ENCODE assay signal across 29 cellular contexts in genomic region chr16:29920690-29921371, GRCh38. TPM values are rescaled to one million over a fixed set of nuclear protein-coding genes. Genes with fewer than 3 reads are reported as not detected.
A peak's percentile ranks its signal among the peaks of the same experiment; 100 is the strongest.
DNase-seq lines count a peak whose midpoint lies in the region; ATAC-seq and TF ChIP-seq lines count a peak whose summit lies in the region.
"Had no signal": no experiment of that assay in that cellular context is flagged by ENCODE, and none has a peak within 500 bp of the region (broad histone marks: within the 10 kb centered on the region; RNA-seq: fewer than 3 reads in every experiment).

No MANE protein-coding gene starts in this region.

- DNase-seq in activated CD4-positive, alpha-beta T cell treated with anti-CD3 and anti-CD28 coated beads, Interleukin-2, amount 10 ng/mL, durations not matched to agents 24 days and 14 days: no peak
- DNase-seq in activated CD4-positive, alpha-beta T cell treated with anti-CD3 and anti-CD28 coated beads for 4 hours: no peak
- no peak for DNase-seq in nephron progenitor cell
- DNase-seq in AG20443 (ENCODE audit: low spot score): no peak
- no peak for DNase-seq in left colon
- DNase-seq in NK-92 treated with Interleukin-12 subunit alpha and Interleukin-12 subunit beta, amount 100 ng/mL, for 24 hours (lab: John Stamatoyannopoulos, UW): no peak
- DNase-seq: activated T-cell treated with anti-CD3 and anti-CD28 coated beads for 4 hours; AML-193; CD4-positive, alpha-beta memory T cell; central memory CD4-positive, alpha-beta T cell; endodermal cell; foreskin fibroblast; heart right ventricle; NCI-H1417; NCI-H2029; NCI-H524 treated with DMSO at 0.1 percent for 48 hours; right lobe of liver; stimulated activated CD4-positive, alpha-beta T cell treated with anti-CD3 and anti-CD28 coated beads, Interleukin-12 subunit alpha, Interleukin-12 subunit beta, amount 100 ng/mL, for 4 hours; stimulated activated CD4-positive, alpha-beta T cell treated with anti-CD3 and anti-CD28 coated beads, Interleukin-2, amount 100 ng/mL, for 48 hours; T-helper 2 cell; trophoblast cell had no signal

- TF ChIP-seq CTCF in nephron progenitor cell (IDR thresholded peaks at IDR 0.05): no peak

- peaks cover 44% of the 10 kb centered on the region for H3K36me3 Mint-ChIP-seq in activated CD4-positive, alpha-beta T cell treated with anti-CD3 and anti-CD28 coated beads, Interleukin-2, amount 10 ng/mL, durations not matched to agents 24 days and 14 days (ENCODE audit: low read depth)
- H3K36me3 Mint-ChIP-seq in nephron progenitor cell (ENCODE audit: low read depth): peaks cover 61% of the 10 kb centered on the region

- H3K27ac ChIP-seq in cingulate gyrus (ENCODE audit: low read depth, low read length): peak overlapping the region; percentile 86
- peak overlapping the region; percentile 86 for H3K27ac ChIP-seq in temporal lobe (ENCODE audit: low read depth, low read length)
- H3K27ac ChIP-seq: esophagus muscularis mucosa, heart right ventricle, right lobe of liver had no signal

- intact Hi-C loops in activated CD4-positive, alpha-beta T cell treated with anti-CD3 and anti-CD28 coated beads, Interleukin-2, amount 10 ng/mL, durations not matched to agents 24 days and 14 days (cut with micrococcal nuclease): loop anchor here (10.0 kb wide), 1 partner anchor 116 kb away; the partner anchor contains the start of gene MAZ
- intact Hi-C loops in left colon (cut with DNase I, micrococcal nuclease): loop anchor here (10.0 kb wide), 3 partner anchors 54 to 84 kb away; partner anchors contain the start of genes CDIPT (in 1 of the 2) and TAOK2 (in 1 of the 2)

- peaks cover 24% of the 10 kb centered on the region for H3K4me1 Mint-ChIP-seq in activated CD4-positive, alpha-beta T cell treated with anti-CD3 and anti-CD28 coated beads, Interleukin-2, amount 10 ng/mL, durations not matched to agents 24 days and 14 days
- peaks cover 15% of the 10 kb centered on the region for H3K4me1 Mint-ChIP-seq in nephron progenitor cell

- H3K27ac Mint-ChIP-seq in activated CD4-positive, alpha-beta T cell treated with anti-CD3 and anti-CD28 coated beads, Interleukin-2, amount 10 ng/mL, durations not matched to agents 24 days and 14 days: peak overlapping the region; percentile 1
- peak overlapping the region; percentile 78 for H3K27ac Mint-ChIP-seq in nephron progenitor cell
- H3K27ac Mint-ChIP-seq: activated naive CD8-positive, alpha-beta T cell treated with anti-CD3 and anti-CD28 coated beads, Interleukin-2, amount 10 ng/mL, durations not matched to agents 7 days and 5 days; CD4-positive, alpha-beta memory T cell; endodermal cell had no signal

- no peak overlapping the region for H3K4me3 Mint-ChIP-seq in activated CD4-positive, alpha-beta T cell treated with anti-CD3 and anti-CD28 coated beads, Interleukin-2, amount 10 ng/mL, durations not matched to agents 24 days and 14 days
- H3K4me3 Mint-ChIP-seq in nephron progenitor cell: no peak overlapping the region
- H3K4me3 Mint-ChIP-seq: activated naive CD8-positive, alpha-beta T cell treated with anti-CD3 and anti-CD28 coated beads, Interleukin-2, amount 10 ng/mL, durations not matched to agents 7 days and 5 days; CD4-positive, alpha-beta memory T cell; endodermal cell had no signal

- no peaks in the 10 kb centered on the region for H3K9me3 Mint-ChIP-seq in activated CD4-positive, alpha-beta T cell treated with anti-CD3 and anti-CD28 coated beads, Interleukin-2, amount 10 ng/mL, durations not matched to agents 24 days and 14 days
- no peaks in the 10 kb centered on the region for H3K9me3 Mint-ChIP-seq in nephron progenitor cell
- H3K9me3 Mint-ChIP-seq: activated naive CD8-positive, alpha-beta T cell treated with anti-CD3 and anti-CD28 coated beads, Interleukin-2, amount 10 ng/mL, durations not matched to agents 7 days and 5 days; CD4-positive, alpha-beta memory T cell; endodermal cell had no signal

- H3K27me3 Mint-ChIP-seq in activated CD4-positive, alpha-beta T cell treated with anti-CD3 and anti-CD28 coated beads, Interleukin-2, amount 10 ng/mL, durations not matched to agents 24 days and 14 days: no peaks in the 10 kb centered on the region
- peaks cover 4% of the 10 kb centered on the region for H3K27me3 Mint-ChIP-seq in nephron progenitor cell (ENCODE audit: low read depth, poor library complexity)
- H3K27me3 Mint-ChIP-seq: activated naive CD8-positive, alpha-beta T cell treated with anti-CD3 and anti-CD28 coated beads, Interleukin-2, amount 10 ng/mL, durations not matched to agents 7 days and 5 days; CD4-positive, alpha-beta memory T cell had no signal

- ATAC-seq in left colon: no peak
- ATAC-seq: activated CD4-positive, CD25-positive, alpha-beta regulatory T cell treated with anti-CD3 and anti-CD28 coated beads, Interleukin-2, amount 50 U/mL, for 24 hours; HCT116; heart right ventricle; right lobe of liver; Right ventricle myocardium inferior; SK-N-SH treated with all-trans-retinoic acid at 6 μM for 48 hours had no signal

RNA-seq across cellular contexts. Expression of gene KCTD13, which starts 5.2 kb away (rescaled TPM):
- total RNA-seq in activated CD4-positive, alpha-beta T cell treated with anti-CD3 and anti-CD28 coated beads, Interleukin-2, amount 10 ng/mL, durations not matched to agents 24 days and 14 days: 51.4 and 58.8 TPM in 2 replicates
- total RNA-seq in temporal lobe (38.4 TPM), left colon (10 to 100 TPM; 22.2 to 35.2 TPM)

RNA-seq across cellular contexts. Expression of gene ASPHD1, which starts 20.5 kb away (rescaled TPM):
- total RNA-seq in activated CD4-positive, alpha-beta T cell treated with anti-CD3 and anti-CD28 coated beads, Interleukin-2, amount 10 ng/mL, durations not matched to agents 24 days and 14 days: 4.4 and 4.8 TPM in 2 replicates
- total RNA-seq in temporal lobe: 13.0 TPM
- total RNA-seq in left colon: 1 to 10 TPM; 1.7 to 2.0 TPM
- total RNA-seq: CD4-positive, alpha-beta memory T cell had no signal

RNA-seq across cellular contexts. Expression of gene SEZ6L2, which starts 21.5 kb away (rescaled TPM):
- total RNA-seq in activated CD4-positive, alpha-beta T cell treated with anti-CD3 and anti-CD28 coated beads, Interleukin-2, amount 10 ng/mL, durations not matched to agents 24 days and 14 days: 0.26 and 0.61 TPM in 2 replicates
- total RNA-seq in temporal lobe (58.5 TPM), left colon (10 to 100 TPM; 11.1 to 13.0 TPM)
- total RNA-seq: activated naive CD8-positive, alpha-beta T cell treated with anti-CD3 and anti-CD28 coated beads, Interleukin-2, amount 10 ng/mL, durations not matched to agents 7 days and 5 days had no signal

RNA-seq across cellular contexts. Expression of gene TMEM219, which starts 41.0 kb away (rescaled TPM):
- total RNA-seq in activated CD4-positive, alpha-beta T cell treated with anti-CD3 and anti-CD28 coated beads, Interleukin-2, amount 10 ng/mL, durations not matched to agents 24 days and 14 days: 41.7 and 43.8 TPM in 2 replicates
- total RNA-seq in temporal lobe: 16.7 TPM
- 100 to 1,000 TPM; 187 to 192 TPM for total RNA-seq in left colon

RNA-seq across cellular contexts. Expression of gene TAOK2, which starts 52.8 kb away (rescaled TPM):
- total RNA-seq in activated CD4-positive, alpha-beta T cell treated with anti-CD3 and anti-CD28 coated beads, Interleukin-2, amount 10 ng/mL, durations not matched to agents 24 days and 14 days: 35.8 and 38.7 TPM in 2 replicates
- total RNA-seq in temporal lobe (42.0 TPM), left colon (10 to 100 TPM; 44.5 TPM)
